9 cellular contexts compared by ENCODE assay signal in genomic region chr17:39939588-39940419, GRCh38. TPM values are rescaled to one million over a fixed set of nuclear protein-coding genes. Genes with fewer than 3 reads are reported as not detected.
DNase-seq lines count a peak whose midpoint lies in the region; ATAC-seq and TF ChIP-seq lines count a peak whose summit lies in the region.
"Had no signal": no experiment of that assay in that cellular context is flagged by ENCODE, and none has a peak within 500 bp of the region (broad histone marks: within the 10 kb centered on the region; RNA-seq: fewer than 3 reads in every experiment).

No MANE protein-coding gene starts in this region.

- peak in 1 of 3 experiments; percentile 32 for TF ChIP-seq CTCF in testis (IDR thresholded peaks at IDR 0.05)

- H3K27me3 Mint-ChIP-seq in activated CD4-positive, alpha-beta memory T cell treated with anti-CD3 and anti-CD28 coated beads for 36 hours = no peaks in the 10 kb centered on the region

- H3K4me3 Mint-ChIP-seq in activated CD4-positive, alpha-beta memory T cell treated with anti-CD3 and anti-CD28 coated beads for 36 hours = no peak overlapping the region

- no peaks in the 10 kb centered on the region for H3K36me3 Mint-ChIP-seq in activated CD4-positive, alpha-beta memory T cell treated with anti-CD3 and anti-CD28 coated beads for 36 hours

- no peaks in the 10 kb centered on the region for H4K20me1 ChIP-seq in BLaER1

- H3K4me1 Mint-ChIP-seq in activated CD4-positive, alpha-beta memory T cell treated with anti-CD3 and anti-CD28 coated beads for 36 hours (ENCODE audit: low read depth) = peaks cover 19% of the 10 kb centered on the region

- H3K27ac ChIP-seq in BLaER1 (peak overlapping the region; percentile 76), testis (no peak overlapping the region)

- H3K27ac Mint-ChIP-seq in activated CD4-positive, alpha-beta memory T cell treated with anti-CD3 and anti-CD28 coated beads for 36 hours = peak overlapping the region; percentile 46

- H3K9me3 ChIP-seq in BLaER1 (no peaks in the 10 kb centered on the region), MG63 (no peaks in the 10 kb centered on the region), testis (no peaks in the 10 kb centered on the region)

- H3K4me1 ChIP-seq in BLaER1 (peaks cover 80% of the 10 kb centered on the region), testis (no peaks in the 10 kb centered on the region)

- peak overlapping the region; percentile 27; the same call in 1 of the 2 replicates for H3K9ac ChIP-seq in BLaER1

- WGBS in testis, 2 donors = 45 to 51% methylated on average over 6 of the region's 6 CpGs

- no peak for TF ChIP-seq POLR2A in testis (IDR thresholded peaks at IDR 0.05)

- peak overlapping the region; percentile 64 for H3K4me2 ChIP-seq in BLaER1

- peak; percentile 56 for DNase-seq in MG63
- DNase-seq in activated CD4-positive, alpha-beta memory T cell treated with anti-CD3 and anti-CD28 coated beads for 36 hours = peak; percentile 78
- no peak for DNase-seq in left cardiac atrium
- peak; percentile 42 for DNase-seq in testis
- no peak for DNase-seq in T-helper 9 cell

- intact Hi-C loops in activated CD4-positive, alpha-beta memory T cell treated with anti-CD3 and anti-CD28 coated beads for 36 hours (cut with micrococcal nuclease) = loop anchor here (1.0 kb wide), 1 partner anchor 40 kb away; the partner anchor contains the start of gene PSMD3
- intact Hi-C loops in left cardiac atrium (cut with DNase I) = no loop called here
- intact Hi-C loops in testis (cut with DNase I; ENCODE audit: low total_unique reads) = no loop called here

- ATAC-seq in GM18517 (IDR thresholded peaks at IDR 0.05; ENCODE audit: unreplicated experiment) = peak; percentile 59
- peak; percentile 54 to 79 for ATAC-seq in left cardiac atrium
- no peak for ATAC-seq in HG03571 (IDR thresholded peaks at IDR 0.05; ENCODE audit: unreplicated experiment)

- no peaks in the 10 kb centered on the region for H3K36me3 ChIP-seq in BLaER1
- H3K36me3 ChIP-seq in MG63 = no peaks in the 10 kb centered on the region
- H3K36me3 ChIP-seq in testis (ENCODE audit: low read depth, missing control alignments) = no peaks in the 10 kb centered on the region

- H3K4me3 ChIP-seq in BLaER1 (no peak overlapping the region), MG63 (no peak overlapping the region), testis (no peak overlapping the region)

- no peaks in the 10 kb centered on the region for H3K9me3 Mint-ChIP-seq in activated CD4-positive, alpha-beta memory T cell treated with anti-CD3 and anti-CD28 coated beads for 36 hours

- no peaks in the 10 kb centered on the region for H3K27me3 ChIP-seq in BLaER1
- no peaks in the 10 kb centered on the region for H3K27me3 ChIP-seq in MG63
- H3K27me3 ChIP-seq in testis = no peaks in the 10 kb centered on the region

- POLR2A ChIA-PET in activated CD4-positive, alpha-beta memory T cell treated with anti-CD3 and anti-CD28 coated beads for 36 hours (lab: Charles Lee) = interaction anchor here (0.6 to 1.1 kb wide), 2 partner anchors 41 to 159 kb away, joined by 3 to 4 read pairs; partner anchors contain the start of gene PSMD3

- CTCF ChIA-PET in activated CD4-positive, alpha-beta memory T cell treated with anti-CD3 and anti-CD28 coated beads for 36 hours (lab: Charles Lee) = interaction anchor here (1.3 to 1.8 kb wide), 4 partner anchors 18 to 67 kb away, joined by 4 to 10 read pairs (median 6); partner anchors contain the start of gene PSMD3

RNA-seq across cellular contexts. Expression of gene LRRC3C, which starts 12.3 kb away (rescaled TPM):
- total RNA-seq in MG63 (2014; rRNA removed; shearing (Covaris generic); ENCODE audit: low replicate concordance) = not detected in 2 replicates
- not detected for total RNA-seq in activated CD4-positive, alpha-beta memory T cell treated with anti-CD3 and anti-CD28 coated beads for 36 hours
- total RNA-seq in left cardiac atrium = not detected
- under 1 TPM in 1 of 2 donors, not detected in 1; 0.47 TPM for total RNA-seq in testis
- 0.78 TPM for polyA plus RNA-seq in testis (ENCODE audit: insufficient read depth, low read depth, low replicate concordance)
- total RNA-seq: NCI-H460 had no signal

RNA-seq across cellular contexts. Expression of gene ORMDL3, which starts 12.4 kb away (rescaled TPM):
- 54.1 and 80.1 TPM in 2 replicates for total RNA-seq in MG63 (2014; rRNA removed; shearing (Covaris generic); ENCODE audit: low replicate concordance)
- 10 to 100 TPM; 53.7 to 58.3 TPM for total RNA-seq in activated CD4-positive, alpha-beta memory T cell treated with anti-CD3 and anti-CD28 coated beads for 36 hours
- total RNA-seq in left cardiac atrium (10 to 100 TPM; 39.7 to 50.4 TPM), testis (10 to 100 TPM; 79.0 to 99.7 TPM)
- polyA plus RNA-seq in testis (ENCODE audit: insufficient read depth, low read depth, low replicate concordance) = 77.6 TPM

RNA-seq across cellular contexts. Expression of gene GSDMB, which starts 21.4 kb away (rescaled TPM):
- total RNA-seq in MG63 (2014; rRNA removed; shearing (Covaris generic); ENCODE audit: low replicate concordance) = 3.9 and 10.9 TPM in 2 replicates
- total RNA-seq in activated CD4-positive, alpha-beta memory T cell treated with anti-CD3 and anti-CD28 coated beads for 36 hours = 10 to 100 TPM; 26.4 to 30.2 TPM
- total RNA-seq in left cardiac atrium = 1 to 10 TPM; 2.4 to 4.2 TPM
- 10 to 100 TPM; 14.2 to 21.7 TPM for total RNA-seq in testis
- polyA plus RNA-seq in testis (ENCODE audit: insufficient read depth, low read depth, low replicate concordance) = 7.8 TPM

RNA-seq across cellular contexts. Expression of gene GSDMA, which starts 23.0 kb away (rescaled TPM):
- not detected in 2 replicates for total RNA-seq in MG63 (2014; rRNA removed; shearing (Covaris generic); ENCODE audit: low replicate concordance)
- total RNA-seq in activated CD4-positive, alpha-beta memory T cell treated with anti-CD3 and anti-CD28 coated beads for 36 hours = under 1 TPM; 0.64 to 0.87 TPM
- total RNA-seq in left cardiac atrium (1 to 10 TPM; 1.3 TPM), testis (under 1 TPM in 1 of 2 donors, not detected in 1; 0.37 TPM)
- polyA plus RNA-seq in testis (ENCODE audit: insufficient read depth, low read depth, low replicate concordance) = 0.34 TPM
- total RNA-seq: NCI-H460 had no signal

RNA-seq across cellular contexts. Expression of gene PSMD3, which starts 40.8 kb away (rescaled TPM):
- 232 and 331 TPM in 2 replicates for total RNA-seq in MG63 (2014; rRNA removed; shearing (Covaris generic); ENCODE audit: low replicate concordance)
- total RNA-seq in activated CD4-positive, alpha-beta memory T cell treated with anti-CD3 and anti-CD28 coated beads for 36 hours = 100 to 1,000 TPM; 120 to 124 TPM
- total RNA-seq in left cardiac atrium = 10 to 100 TPM; 69.0 to 92.8 TPM
- 100 to 1,000 TPM; 112 to 129 TPM for total RNA-seq in testis
- 128 TPM for polyA plus RNA-seq in testis (ENCODE audit: insufficient read depth, low read depth, low replicate concordance)

Comparison
In these comparisons a context has a peak if more than half of its experiments do, and no peak if none do; other contexts are left out.
1. DNase-seq: peak in MG63 (single experiment), activated CD4-positive, alpha-beta memory T cell treated with anti-CD3 and anti-CD28 coated beads for 36 hours (single experiment) and testis (single experiment); none in left cardiac atrium (single experiment) and T-helper 9 cell (single experiment).